In the genomic region with DNA sequence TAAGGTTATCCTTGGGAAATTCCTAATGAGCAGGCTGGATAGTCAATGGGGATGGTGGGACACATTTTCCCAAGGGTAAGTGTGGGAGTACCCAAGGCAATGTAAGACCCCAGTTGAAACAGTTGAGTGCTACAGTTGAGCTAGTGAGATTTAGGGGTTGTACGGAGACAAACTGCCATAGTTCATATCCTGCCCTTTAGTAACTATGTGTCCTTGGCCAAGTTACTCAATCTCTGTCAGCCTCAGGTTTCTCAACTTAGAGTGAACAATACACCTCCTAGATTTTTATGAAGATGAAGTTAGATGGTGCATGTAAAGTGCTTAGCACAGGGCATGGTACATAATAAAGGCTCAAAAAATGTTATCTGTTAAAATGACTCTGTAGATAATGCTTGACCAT, we compare ENCODE assay signal across 28 cellular contexts. TPM values are rescaled to one million over a fixed set of nuclear protein-coding genes. Genes with fewer than 3 reads are reported as not detected.
"Had no signal": no experiment of that assay in that cellular context is flagged by ENCODE, and none has a peak within 500 bp of the region (broad histone marks: within the 10 kb centered on the region; RNA-seq: fewer than 3 reads in every experiment).

No MANE protein-coding gene starts in this region.

- ATAC-seq: esophagus mucosa, gastroesophageal sphincter, heart left ventricle, left cardiac atrium, lower lobe of right lung, mucosa of descending colon had no signal

- H3K4me1 Mint-ChIP-seq: immature natural killer cell, naive B cell had no signal

- H3K4me3 ChIP-seq: coronary artery, dorsolateral prefrontal cortex, esophagus squamous epithelium, gastroesophageal sphincter, heart left ventricle, hepatocyte, left ventricle myocardium inferior, lower lobe of right lung, mucosa of descending colon had no signal

- H3K4me1 ChIP-seq: gastroesophageal sphincter, heart left ventricle, lower lobe of right lung had no signal

- H3K36me3 ChIP-seq: esophagus squamous epithelium, gastroesophageal sphincter, heart left ventricle, left ventricle myocardium inferior, lower lobe of right lung had no signal

- DNase-seq: dermis blood vessel endothelial cell; dorsolateral prefrontal cortex; effector CD4-positive, alpha-beta T cell; effector memory CD4-positive, alpha-beta T cell; erythroblast; esophagus squamous epithelium; foreskin fibroblast; foreskin melanocyte; heart left ventricle; hypothalamus; immature natural killer cell; left cardiac atrium; left ventricle myocardium inferior; lower lobe of right lung; mesenchymal stem cell; mucosa of descending colon; naive B cell had no signal

- H3K27ac Mint-ChIP-seq: immature natural killer cell, mesothelial cell of epicardium, naive B cell had no signal

- H3K9me3 Mint-ChIP-seq: mesothelial cell of epicardium, naive B cell had no signal

- H3K9me3 ChIP-seq: esophagus squamous epithelium, heart left ventricle, left ventricle myocardium inferior, lower lobe of right lung, mucosa of descending colon had no signal

- H3K4me3 Mint-ChIP-seq: immature natural killer cell, mesothelial cell of epicardium, naive B cell had no signal

- H3K27ac ChIP-seq: coronary artery, dorsolateral prefrontal cortex, epithelial cell of prostate, esophagus squamous epithelium, gastroesophageal sphincter, heart left ventricle, hepatocyte, left ventricle myocardium inferior, lower lobe of right lung had no signal

- H3K27me3 ChIP-seq: gastroesophageal sphincter, heart left ventricle, hepatocyte had no signal

- H3K36me3 Mint-ChIP-seq: immature natural killer cell, mesothelial cell of epicardium, naive B cell had no signal

RNA-seq across cellular contexts. Expression of a gene that starts 20.5 kb away (rescaled TPM):
- total RNA-seq: cerebellum, gastroesophageal sphincter, left cardiac atrium, left ventricle myocardium inferior, lung microvascular endothelial cell, mesenteric fat pad, mesothelial cell of epicardium, mucosa of descending colon, myocyte had no signal
- polyA plus RNA-seq: immature natural killer cell, keratinocyte had no signal
